In the genomic region with DNA sequence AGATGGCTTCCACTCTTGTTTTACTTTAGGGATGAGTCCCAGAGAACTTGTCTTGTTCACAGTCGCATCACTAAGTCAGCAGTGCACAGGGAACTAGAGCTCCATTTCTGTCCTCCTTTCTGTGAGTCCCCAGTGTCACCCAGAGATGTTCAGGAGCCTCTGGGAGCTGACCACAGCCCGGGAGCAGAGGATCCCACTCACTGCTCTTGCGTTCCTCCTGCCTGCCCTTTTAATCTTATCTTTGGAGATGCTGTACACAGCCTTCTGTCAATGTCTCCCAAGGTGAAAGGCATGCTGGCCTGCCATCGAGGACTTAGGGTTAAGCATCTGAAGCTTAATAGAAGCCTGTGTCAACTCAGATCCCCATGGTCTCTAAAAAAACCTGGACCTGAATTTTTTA, we compare ENCODE assay signal across 19 cellular contexts.
"Had no signal": no experiment of that assay in that cellular context is flagged by ENCODE, and none has a peak within 500 bp of the region (broad histone marks: within the 10 kb centered on the region; RNA-seq: fewer than 3 reads in every experiment).

No MANE protein-coding gene starts in this region.

- H3K27me3 ChIP-seq: colonic mucosa, foreskin keratinocyte, hepatocyte, neutrophil, sigmoid colon had no signal

- H3K9me3 Mint-ChIP-seq: naive B cell had no signal

- DNase-seq: colonic mucosa; dermis blood vessel endothelial cell; erythroblast; foreskin keratinocyte; left colon; left ventricle myocardium superior; mesenchymal stem cell; naive B cell; psoas muscle; retina; sigmoid colon; stimulated activated CD4-positive, alpha-beta T cell treated with anti-CD3 and anti-CD28 coated beads, Interleukin-2, amount 100 ng/mL, for 24 hours; stimulated activated CD4-positive, alpha-beta T cell treated with anti-CD3 and anti-CD28 coated beads, Interleukin-4, amount 100 ng/mL, for 4 hours; stimulated activated naive CD4-positive, alpha-beta T cell; trophoblast cell had no signal

- H3K9me3 ChIP-seq: colonic mucosa, neutrophil, psoas muscle, sigmoid colon had no signal

- H2AFZ ChIP-seq: hepatocyte had no signal

- ATAC-seq: foreskin keratinocyte, left colon, left ventricle myocardium superior, psoas muscle had no signal

- H3K4me2 ChIP-seq: hepatocyte had no signal

- H3K27ac ChIP-seq: colonic mucosa, foreskin keratinocyte, hepatocyte, neutrophil, psoas muscle, sigmoid colon had no signal

- H3K4me1 ChIP-seq: colonic mucosa had no signal

- H3K27me3 Mint-ChIP-seq: naive B cell had no signal

- H3K4me3 Mint-ChIP-seq: naive B cell had no signal

- H3K4me3 ChIP-seq: colonic mucosa, hepatocyte, lung, psoas muscle, sigmoid colon, skin epidermis had no signal
